Comparison of ENCODE assay signal across 19 cellular contexts in genomic region chr2:159759577-159759976, GRCh38.
"Had no signal": no experiment of that assay in that cellular context is flagged by ENCODE, and none has a peak within 500 bp of the region (broad histone marks: within the 10 kb centered on the region; RNA-seq: fewer than 3 reads in every experiment).

No MANE protein-coding gene starts in this region.

- H3K27ac ChIP-seq: ascending aorta, cardiac muscle cell, esophagus muscularis mucosa, hepatocyte, prostate gland, WERI-Rb-1 had no signal

- H3K27me3 ChIP-seq: ascending aorta, cardiac muscle cell, esophagus muscularis mucosa, hepatocyte had no signal

- H3K4me1 ChIP-seq: prostate gland had no signal

- H2AFZ ChIP-seq: hepatocyte had no signal

- H3K4me2 ChIP-seq: hepatocyte had no signal

- ATAC-seq: naive thymus-derived CD8-positive, alpha-beta T cell; right cardiac atrium had no signal

- DNase-seq: activated CD4-positive, alpha-beta T cell treated with anti-CD3 and anti-CD28 coated beads, Interleukin-2, amount 50 U/mL, for 48 hours; activated naive CD4-positive, alpha-beta T cell treated with anti-CD3 and anti-CD28 coated beads, Interleukin-2, amount 10 ng/mL, durations not matched to agents 7 days and 5 days; activated T-cell treated with anti-CD3 and anti-CD28 coated beads, Interleukin-2, amount 50 U/mL, for 1 hour; islet precursor cell; mucosa of descending colon; naive thymus-derived CD8-positive, alpha-beta T cell; nucleus accumbens; right cardiac atrium; small intestine; stimulated activated CD4-positive, alpha-beta T cell treated with anti-CD3 and anti-CD28 coated beads, Interleukin-4, amount 100 ng/mL, for 24 hours; stimulated activated naive CD4-positive, alpha-beta T cell treated with Interleukin-2 at 50 U/mL for 16 hours; trophoblast cell; WERI-Rb-1 had no signal

- H3K9me3 ChIP-seq: ascending aorta, esophagus muscularis mucosa, mucosa of descending colon, prostate gland had no signal

- H3K4me3 ChIP-seq: ascending aorta, cardiac muscle cell, esophagus muscularis mucosa, hepatocyte, mucosa of descending colon, prostate gland had no signal

- FAIRE-seq: colon had no signal
